In genomic region chr1:162294015-162294414, GRCh38 we compare ENCODE assay signal across 15 cellular contexts.
DNase-seq lines count a peak whose midpoint lies in the region; ATAC-seq, FAIRE-seq and TF ChIP-seq lines count a peak whose summit lies in the region.
"Had no signal": no experiment of that assay in that cellular context is flagged by ENCODE, and none has a peak within 500 bp of the region (broad histone marks: within the 10 kb centered on the region; RNA-seq: fewer than 3 reads in every experiment).

No MANE protein-coding gene starts in this region.

- no peak overlapping the region for H3K4me3 Mint-ChIP-seq in H9
- H3K4me3 Mint-ChIP-seq: CD14-positive monocyte; CD4-positive, alpha-beta memory T cell had no signal

- peaks cover 19 to 21% of the 10 kb centered on the region in 2 experiments for H3K4me1 Mint-ChIP-seq in H9
- H3K4me1 Mint-ChIP-seq: CD4-positive, alpha-beta memory T cell had no signal

- peaks cover 0 to 5% (median 0%) of the 10 kb centered on the region in 3 experiments; a peak in 3 of 7 replicates for H3K36me3 Mint-ChIP-seq in H9 (ENCODE audit: insufficient read depth in 1 of 3, low read depth in 3 of 3)
- H3K36me3 Mint-ChIP-seq: CD14-positive monocyte; CD4-positive, alpha-beta memory T cell had no signal

- H3K4ac ChIP-seq in H9 (ENCODE audit: low read depth, low read length) = no peak overlapping the region
- no peak overlapping the region for H3K4ac ChIP-seq in H1 (replicated peaks; ENCODE audit: insufficient read length, low read depth, low read length)

- H3K18ac ChIP-seq in H9 (ENCODE audit: insufficient read length, low read depth, low read length) (no peak overlapping the region), H1 (ENCODE audit: extremely low read depth, low read length) (no peak overlapping the region)

- H3K9ac ChIP-seq in BLaER1 = no peak overlapping the region
- H3K9ac ChIP-seq in H9 (ENCODE audit: extremely low read depth, insufficient read length, low read length) = no peak overlapping the region
- no peak overlapping the region for H3K9ac ChIP-seq in H1 (replicated peaks in 1 of 4; ENCODE audit: extremely low read depth in 1 of 4, low read depth in 3 of 4, low read length in 3 of 4)
- H3K9ac ChIP-seq: GM23248 had no signal

- H3K4me2 ChIP-seq in BLaER1 (peak overlapping the region; percentile 1; the same call in 1 of the 2 replicates), H9 (ENCODE audit: insufficient read depth, insufficient read length, low read length) (no peak overlapping the region), H1 (ENCODE audit: insufficient read depth in 1 of 2, low read depth in 2 of 2, low read length in 2 of 2) (no peak overlapping the region)

- no peak overlapping the region for H3K56ac ChIP-seq in H9 (ENCODE audit: insufficient read length, low read depth, low read length)
- no peak overlapping the region for H3K56ac ChIP-seq in H1 (replicated peaks; ENCODE audit: insufficient read length, low read depth, low read length)

- no peaks in the 10 kb centered on the region for H3K23me2 ChIP-seq in H9 (ENCODE audit: insufficient read length, low read depth, low read length, poor library complexity, severe bottlenecking)
- H3K23me2 ChIP-seq in H1 (ENCODE audit: low read depth, low read length) = no peaks in the 10 kb centered on the region; the same call in 1 of the 2 replicates

- H4K5ac ChIP-seq in H9 (ENCODE audit: insufficient read length, low read depth, low read length) = no peak overlapping the region
- no peak overlapping the region for H4K5ac ChIP-seq in H1 (ENCODE audit: insufficient read length, low read depth, low read length)

- H2BK12ac ChIP-seq in H9 (ENCODE audit: insufficient read length, low read depth, low read length) (no peak overlapping the region), H1 (ENCODE audit: low read depth, low read length) (0 out of 2 replicates have a peak overlapping the region, but pooled peaks have one; percentile 0)

- H4K91ac ChIP-seq in H9 (ENCODE audit: insufficient read length, low read depth, low read length) = no peak overlapping the region
- no peak overlapping the region for H4K91ac ChIP-seq in H1 (replicated peaks; ENCODE audit: insufficient read length, low read length)

- no peaks in the 10 kb centered on the region for H3K9me3 ChIP-seq in BLaER1
- no peaks in the 10 kb centered on the region for H3K9me3 ChIP-seq in H9 (ENCODE audit: control insufficient read depth, low read depth, low read length)
- no peaks in the 10 kb centered on the region for H3K9me3 ChIP-seq in H1 (ENCODE audit: insufficient read depth in 2 of 2, low read depth in 1 of 2, low read length in 1 of 2)
- H3K9me3 ChIP-seq in neutrophil = no peaks in the 10 kb centered on the region
- H3K9me3 ChIP-seq: BE2C had no signal

- H3K79me1 ChIP-seq in H9 (ENCODE audit: insufficient read depth, low read depth, low read length, poor library complexity, severe bottlenecking) = no peaks in the 10 kb centered on the region
- H3K79me1 ChIP-seq in H1 (ENCODE audit: low read depth, low read length) = no peaks in the 10 kb centered on the region

- ATAC-seq in HG03159 (IDR thresholded peaks at IDR 0.05; ENCODE audit: unreplicated experiment) = no peak
- ATAC-seq: HCT116 had no signal

- H2BK5ac ChIP-seq in H9 (ENCODE audit: insufficient read length, low read length) (no peak overlapping the region), H1 (ENCODE audit: low read depth, low read length) (no peak overlapping the region; the same call in 1 of the 2 replicates)

- no peak overlapping the region for H2AK5ac ChIP-seq in H9 (ENCODE audit: insufficient read length, low read length)
- no peak overlapping the region; the same call in 1 of the 2 replicates for H2AK5ac ChIP-seq in H1 (ENCODE audit: low read depth, low read length)

- H2AFZ ChIP-seq in H9 (ENCODE audit: low read length) (no peak overlapping the region), H1 (ENCODE audit: low read length) (no peak overlapping the region)
- H2AFZ ChIP-seq: GM23248 had no signal

- H4K8ac ChIP-seq in H9 (replicated peaks; ENCODE audit: insufficient read length, low read depth, low read length) (no peak overlapping the region), H1 (ENCODE audit: extremely low read depth, insufficient read depth, low read length) (no peak overlapping the region)

- no peak overlapping the region for H3K27ac ChIP-seq in BLaER1
- H3K27ac ChIP-seq in H9 (ENCODE audit: insufficient read length, low read depth, low read length) = no peak overlapping the region
- no peak overlapping the region for H3K27ac ChIP-seq in H1 (ENCODE audit: low read depth, low read length)
- peak overlapping the region; percentile 66 for H3K27ac ChIP-seq in neutrophil
- H3K27ac ChIP-seq: GM23248 had no signal

- H3K36me3 ChIP-seq in BLaER1 (no peaks in the 10 kb centered on the region), H1 (ENCODE audit: control insufficient read depth in 2 of 4, insufficient read depth in 4 of 4, low read length in 3 of 4) (no peaks in the 10 kb centered on the region; a peak in 1 of 8 replicates), neutrophil (no peaks in the 10 kb centered on the region)
- H3K36me3 ChIP-seq: BE2C had no signal

- no peaks in the 10 kb centered on the region for H4K20me1 ChIP-seq in BLaER1
- H4K20me1 ChIP-seq in H9 (ENCODE audit: control insufficient read depth, insufficient read depth, insufficient read length) = no peaks in the 10 kb centered on the region
- H4K20me1 ChIP-seq in H1 (replicated peaks in 1 of 2; ENCODE audit: control insufficient read depth in 1 of 2, insufficient read depth in 2 of 2, low read length in 2 of 2) = peaks cover 0 to 1% of the 10 kb centered on the region in 2 experiments

- no peaks in the 10 kb centered on the region for H3K27me3 ChIP-seq in BLaER1
- no peaks in the 10 kb centered on the region for H3K27me3 ChIP-seq in H9 (ENCODE audit: insufficient read depth, low read length)
- H3K27me3 ChIP-seq in H1 (replicated peaks in 1 of 4; ENCODE audit: control insufficient read depth in 3 of 4, extremely low read depth in 1 of 4, insufficient read depth in 3 of 4, low read length in 3 of 4) = no peaks in the 10 kb centered on the region
- H3K27me3 ChIP-seq in neutrophil = no peaks in the 10 kb centered on the region
- H3K27me3 ChIP-seq: BE2C had no signal

- H2BK15ac ChIP-seq in H9 (ENCODE audit: low read depth, low read length) = no peak overlapping the region
- no peak overlapping the region for H2BK15ac ChIP-seq in H1 (ENCODE audit: low read length)

- TF ChIP-seq RAD21 in H1 (IDR thresholded peaks at IDR 0.05 in 1 of 2, conservative IDR thresholded peaks at IDR 0.05 in 1 of 2; ENCODE audit: low read depth in 2 of 2, low read length in 2 of 2) = no peak

- H3K79me2 ChIP-seq in H9 (ENCODE audit: insufficient read depth, low read length) (no peaks in the 10 kb centered on the region), H1 (ENCODE audit: control insufficient read depth in 1 of 2, insufficient read depth in 2 of 2, low read length in 2 of 2) (no peaks in the 10 kb centered on the region)

- no peak for TF ChIP-seq POLR2A in H1 (IDR thresholded peaks at IDR 0.05; ENCODE audit: control extremely low read depth in 1 of 2, low read depth in 2 of 2, low read length in 2 of 2)

- H3K27me3 Mint-ChIP-seq in H9 (ENCODE audit: low read depth) = no peaks in the 10 kb centered on the region

- H2BK120ac ChIP-seq in H9 (ENCODE audit: low read depth, low read length, poor library complexity, severe bottlenecking) (no peak overlapping the region), H1 (replicated peaks; ENCODE audit: low read depth, low read length) (no peak overlapping the region)

- CTCF ChIA-PET in H1 (lab: Charles Lee; ENCODE audit: partially characterized antibody) = no interaction called here

- no CpG with 5 or more reads among the region's 3 CpGs for WGBS in H9 (ENCODE audit: extremely low coverage, insufficient read length, low lambda C conversion rate)
- WGBS in H1 (ENCODE audit: extremely low coverage in 1 of 2, insufficient coverage in 1 of 2, insufficient read length in 1 of 2, insufficient replicate concordance in 2 of 2, low coverage in 1 of 2, low lambda C conversion rate in 2 of 2, missing lambda C conversion rate in 1 of 2), 2 experiments = 88% methylated on average over 3 of the region's 3 CpGs; no CpG with 5 or more reads in 1 of the 2 experiments

- POLR2A ChIA-PET in H1 (lab: Charles Lee; ENCODE audit: partially characterized antibody) = no interaction called here

- peaks cover 11% of the 10 kb centered on the region; the same call in 1 of the 2 replicates for H3K4me1 ChIP-seq in BLaER1
- H3K4me1 ChIP-seq in H9 (ENCODE audit: insufficient read depth, low read length) = no peaks in the 10 kb centered on the region
- H3K4me1 ChIP-seq in H1 (replicated peaks in 1 of 4; ENCODE audit: control insufficient read depth in 3 of 4, insufficient read depth in 4 of 4, low read length in 3 of 4) = no peaks in the 10 kb centered on the region; a peak in 1 of 7 replicates
- H3K4me1 ChIP-seq in neutrophil (ENCODE audit: control insufficient read depth in 1 of 2, insufficient read depth in 1 of 2, low read depth in 1 of 2, low read length in 1 of 2) = peaks cover 18 to 29% of the 10 kb centered on the region in 2 experiments
- H3K4me1 ChIP-seq: BE2C had no signal

- H3K14ac ChIP-seq in H9 (ENCODE audit: insufficient read depth, low read length) = 0 out of 2 replicates have a peak overlapping the region, but pooled peaks have one; percentile 35
- no peak overlapping the region for H3K14ac ChIP-seq in H1 (ENCODE audit: insufficient read length)

- H3K4me3 ChIP-seq in BLaER1 (no peak overlapping the region), H1 (ENCODE audit: extremely low read depth in 1 of 4, insufficient read depth in 2 of 4, low read depth in 3 of 4, low read length in 4 of 4) (no peak overlapping the region), neutrophil (ENCODE audit: low read depth in 1 of 2, low read length in 1 of 2) (no peak overlapping the region)
- H3K4me3 ChIP-seq: GM23248 had no signal

- peak overlapping the region in 2 of 3 experiments; percentile 1 to 50; a peak in 2 of 7 replicates for H3K27ac Mint-ChIP-seq in H9
- H3K27ac Mint-ChIP-seq: CD14-positive monocyte; CD4-positive, alpha-beta memory T cell had no signal

- no peak for TF ChIP-seq EP300 in H1 (IDR thresholded peaks at IDR 0.05; ENCODE audit: borderline replicate concordance in 1 of 2, low read depth in 2 of 2, low read length in 2 of 2)

- no peak for FAIRE-seq in H1 (lab: Jason Lieb, UNC)
- FAIRE-seq: H54 had no signal

- H3T11ph ChIP-seq in H9 (ENCODE audit: low read length) = no peak overlapping the region

- no peak overlapping the region for H3K23ac ChIP-seq in H9 (ENCODE audit: insufficient read length, low read depth, low read length)
- no peak overlapping the region for H3K23ac ChIP-seq in H1 (ENCODE audit: insufficient read length)

- no peak for DNase-seq in H9
- DNase-seq in H1 (ENCODE audit: low read depth in 1 of 2, low spot score in 2 of 2) = no peak
- no peak for DNase-seq in cortex of kidney (lab: John Stamatoyannopoulos, UW)
- no peak for DNase-seq in KG1 (lab: John Stamatoyannopoulos, UW)
- DNase-seq: ACHN; BE2C; CD4-positive, alpha-beta memory T cell; GF-D8; GM23248 had no signal

- TF ChIP-seq CTCF in H9 (conservative IDR thresholded peaks at IDR 0.05) (no peak), H1 (IDR thresholded peaks at IDR 0.05; ENCODE audit: control extremely low read depth in 1 of 3, insufficient read depth in 1 of 3, low read depth in 1 of 3, low read length in 3 of 3) (no peak), neutrophil (IDR thresholded peaks at IDR 0.05) (no peak)

- no peaks in the 10 kb centered on the region for H3K9me3 Mint-ChIP-seq in H9
- H3K9me3 Mint-ChIP-seq: CD4-positive, alpha-beta memory T cell had no signal

- H2BK20ac ChIP-seq in H9 (ENCODE audit: low read depth, low read length, poor library complexity, severe bottlenecking) (no peak overlapping the region), H1 (ENCODE audit: low read length) (no peak overlapping the region)
